ENCODE assay signal across 22 cellular contexts in the genomic region with DNA sequence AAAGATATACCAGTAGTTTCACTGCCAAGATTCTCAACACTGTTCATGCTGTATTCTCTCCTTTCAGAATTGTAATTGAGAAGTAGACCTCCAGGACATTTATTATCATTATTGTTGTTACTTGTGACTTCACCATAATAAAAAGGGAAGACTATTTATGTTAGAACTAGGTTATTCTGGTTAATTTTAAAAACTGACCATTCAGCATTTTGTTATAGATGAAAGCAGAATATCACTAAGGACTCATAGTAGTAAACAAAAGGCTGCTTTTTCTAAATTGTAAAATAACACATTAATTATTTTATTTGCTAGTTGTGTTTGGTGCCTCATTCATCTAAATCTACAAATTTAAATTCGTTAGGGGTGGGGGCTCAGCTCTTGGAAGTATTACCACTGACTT.
DNase-seq lines count a peak whose midpoint lies in the region; ATAC-seq, FAIRE-seq and TF ChIP-seq lines count a peak whose summit lies in the region.
"Had no signal": no experiment of that assay in that cellular context is flagged by ENCODE, and none has a peak within 500 bp of the region (broad histone marks: within the 10 kb centered on the region; RNA-seq: fewer than 3 reads in every experiment).

No MANE protein-coding gene starts in this region.

- no peaks in the 10 kb centered on the region for H3K9me3 ChIP-seq in A549
- H3K9me3 ChIP-seq in heart left ventricle: peaks cover 0 to 3% (median 0%) of the 10 kb centered on the region in 12 donors
- no peaks in the 10 kb centered on the region for H3K9me3 ChIP-seq in neural cell (ENCODE audit: low read length)
- H3K9me3 ChIP-seq: SK-N-SH, stomach, tibial nerve had no signal

- H3K9ac ChIP-seq in KMS-11 (no peak overlapping the region), neural cell (ENCODE audit: low read length) (peak overlapping the region; percentile 29)
- H3K9ac ChIP-seq: SK-N-SH had no signal

- no peak for DNase-seq in A549 (ENCODE audit: low read depth in 1 of 2, low spot score in 1 of 2)
- DNase-seq in heart left ventricle: no peak
- no peak for DNase-seq in NCI-H2081 (lab: John Stamatoyannopoulos, UW)
- DNase-seq in iPS-NIHi7 (ENCODE audit: extremely low spot score): no peak
- DNase-seq: activated CD8-positive, alpha-beta memory T cell treated with anti-CD3 and anti-CD28 coated beads for 24 hours; activated effector memory CD4-positive, alpha-beta T cell treated with anti-CD3 and anti-CD28 coated beads, Interleukin-2, amount 50 U/mL, for 16 hours; activated T-cell treated with anti-CD3 and anti-CD28 coated beads, Interleukin-2, amount 50 U/mL, for 1 hour; COR-L47; NCI-H1105; NCI-H2029; NCI-H748 treated with DMSO at 0.1 percent for 48 hours; SK-N-SH; stomach; T-helper 2 cell had no signal

- TF ChIP-seq RAD21 in A549 (conservative IDR thresholded peaks at IDR 0.05 in 1 of 2, IDR thresholded peaks at IDR 0.05 in 1 of 2) (no peak), neural cell (conservative IDR thresholded peaks at IDR 0.05) (no peak)

- intact Hi-C loops in heart left ventricle (cut with DNase I): loop anchor here in 9 of 10 donors (1.0 to 10.0 kb wide), 6 partner anchors 115 to 182 kb away; no protein-coding TSS in a partner anchor

- H3K27me3 ChIP-seq in KMS-11 (ENCODE audit: insufficient read depth, low read depth) (no peaks in the 10 kb centered on the region), heart left ventricle (no peaks in the 10 kb centered on the region), neural cell (ENCODE audit: insufficient read depth, low read depth, low read length) (no peaks in the 10 kb centered on the region)
- H3K27me3 ChIP-seq: stomach, tibial nerve had no signal

- H3K36me3 ChIP-seq in KMS-11 (ENCODE audit: insufficient read depth) (no peaks in the 10 kb centered on the region), heart left ventricle (no peaks in the 10 kb centered on the region), neural cell (ENCODE audit: insufficient read depth, low read length) (no peaks in the 10 kb centered on the region)
- H3K36me3 ChIP-seq: stomach, tibial nerve had no signal

- TF ChIP-seq CTCF in A549 (IDR thresholded peaks at IDR 0.05) (no peak), KMS-11 (conservative IDR thresholded peaks at IDR 0.05; ENCODE audit: low read depth, low read length) (no peak), heart left ventricle (IDR thresholded peaks at IDR 0.05) (no peak), neural cell (IDR thresholded peaks at IDR 0.05; ENCODE audit: poor library complexity, severe bottlenecking) (no peak)

- CTCF ChIA-PET in A549 (lab: Yijun Ruan, JAX): interaction anchor here (0.6 to 1.2 kb wide), 2 partner anchors 11 to 182 kb away, joined by 3 read pairs; no protein-coding TSS in a partner anchor

- H2AFZ ChIP-seq in KMS-11 (ENCODE audit: low read depth): no peak overlapping the region
- no peak overlapping the region for H2AFZ ChIP-seq in neural cell (ENCODE audit: low read depth, low read length)

- H4K20me1 ChIP-seq in KMS-11 (ENCODE audit: insufficient read depth): no peaks in the 10 kb centered on the region
- no peaks in the 10 kb centered on the region for H4K20me1 ChIP-seq in neural cell (ENCODE audit: insufficient read depth)

- no peaks in the 10 kb centered on the region for H3F3A ChIP-seq in neural cell (ENCODE audit: insufficient read depth, low read length, poor library complexity, severe bottlenecking)

- ATAC-seq in A549 (no peak), heart left ventricle (peak in 3 of 4 donors; percentile 8 to 39 (median 15)), GM19023 (IDR thresholded peaks at IDR 0.05; ENCODE audit: unreplicated experiment) (no peak), HG02885 (IDR thresholded peaks at IDR 0.05; ENCODE audit: poor library complexity, unreplicated experiment) (no peak)

- WGBS in A549 (ENCODE audit: missing lambda C conversion rate): 47% methylated on average over 1 of the region's 1 CpG
- WGBS in heart left ventricle, 4 donors: 35 to 43% (median 39%) methylated on average over 1 of the region's 1 CpG

- H3K79me2 ChIP-seq in KMS-11 (ENCODE audit: insufficient read depth, low read depth): no peaks in the 10 kb centered on the region
- H3K79me2 ChIP-seq in neural cell (replicated peaks; ENCODE audit: insufficient read depth, low read length): no peaks in the 10 kb centered on the region

- no peak for TF ChIP-seq EP300 in A549 (IDR thresholded peaks at IDR 0.05)
- no peak for TF ChIP-seq EP300 in neural cell (conservative IDR thresholded peaks at IDR 0.05; ENCODE audit: poor library complexity, severe bottlenecking)

- no peak overlapping the region for H3K4me2 ChIP-seq in A549
- H3K4me2 ChIP-seq in KMS-11: peak overlapping the region; percentile 49
- H3K4me2 ChIP-seq in neural cell (ENCODE audit: low read length): peak overlapping the region; percentile 54
- H3K4me2 ChIP-seq: SK-N-SH had no signal

- TF ChIP-seq POLR2A in A549 (IDR thresholded peaks at IDR 0.05; ENCODE audit: low read length): no peak
- TF ChIP-seq POLR2A in heart left ventricle (IDR thresholded peaks at IDR 0.05): no peak

- FAIRE-seq in A549 (lab: Jason Lieb, UNC): no peak
- FAIRE-seq: G401.6 had no signal

- H3K27ac ChIP-seq in A549: no peak overlapping the region
- H3K27ac ChIP-seq in KMS-11: no peak overlapping the region
- peak overlapping the region; percentile 22 to 91 (median 70) for H3K27ac ChIP-seq in heart left ventricle
- H3K27ac ChIP-seq in neural cell (ENCODE audit: low read length): peak overlapping the region; percentile 21
- H3K27ac ChIP-seq: RWPE1, skin epidermis, stomach, tibial nerve had no signal

- H3K4me1 ChIP-seq in A549 (no peaks in the 10 kb centered on the region), KMS-11 (ENCODE audit: low read depth, poor library complexity, severe bottlenecking) (peaks cover 33% of the 10 kb centered on the region), heart left ventricle (peaks cover 0 to 13% (median 4%) of the 10 kb centered on the region in 12 donors)

- H3K9me2 ChIP-seq in neural cell (ENCODE audit: insufficient read depth, low read length): no peaks in the 10 kb centered on the region
- H3K9me2 ChIP-seq: SK-N-SH had no signal

- H3K4me3 ChIP-seq in A549 (no peak overlapping the region), KMS-11 (IDR thresholded peaks at IDR 0.05; ENCODE audit: insufficient read depth, low read depth, low read length) (no peak overlapping the region), heart left ventricle (peak overlapping the region; percentile 4 to 60 (median 48)), neural cell (ENCODE audit: low read length) (peak overlapping the region; percentile 53)
- H3K4me3 ChIP-seq: skin epidermis, stomach, tibial nerve had no signal

- POLR2A ChIA-PET in A549 (lab: Yijun Ruan, JAX): no interaction called here

TF ChIP-seq in A549, 52 proteins besides CTCF, POLR2A, EP300 and RAD21:
- TF ChIP-seq KDM1A (IDR thresholded peaks at IDR 0.05; ENCODE audit: low read depth) (no peak), CEBPB (IDR thresholded peaks at IDR 0.05) (no peak), MAFK (IDR thresholded peaks at IDR 0.05; ENCODE audit: partially characterized antibody) (peak; percentile 82)

TF ChIP-seq in neural cell, 6 proteins besides CTCF, POLR2A, EP300 and RAD21:
- TF ChIP-seq SMC3 (conservative IDR thresholded peaks at IDR 0.05; ENCODE audit: poor library complexity): no peak

Comparison
In these comparisons a context has a peak if more than half of its experiments do, and no peak if none do; other contexts are left out.
1. ATAC-seq: peak in heart left ventricle (3 of 4); none in A549 (0 of 2), GM19023 (single experiment) and HG02885 (single experiment).
2. H3K27ac ChIP-seq: peak in heart left ventricle (12 of 12) and neural cell (single experiment); none in A549 (0 of 2) and KMS-11 (single experiment).
3. H3K4me3 ChIP-seq: peak in heart left ventricle (12 of 12) and neural cell (single experiment); none in A549 (single experiment) and KMS-11 (single experiment).